Comparison of ENCODE assay signal across 8 cellular contexts in the genomic region with DNA sequence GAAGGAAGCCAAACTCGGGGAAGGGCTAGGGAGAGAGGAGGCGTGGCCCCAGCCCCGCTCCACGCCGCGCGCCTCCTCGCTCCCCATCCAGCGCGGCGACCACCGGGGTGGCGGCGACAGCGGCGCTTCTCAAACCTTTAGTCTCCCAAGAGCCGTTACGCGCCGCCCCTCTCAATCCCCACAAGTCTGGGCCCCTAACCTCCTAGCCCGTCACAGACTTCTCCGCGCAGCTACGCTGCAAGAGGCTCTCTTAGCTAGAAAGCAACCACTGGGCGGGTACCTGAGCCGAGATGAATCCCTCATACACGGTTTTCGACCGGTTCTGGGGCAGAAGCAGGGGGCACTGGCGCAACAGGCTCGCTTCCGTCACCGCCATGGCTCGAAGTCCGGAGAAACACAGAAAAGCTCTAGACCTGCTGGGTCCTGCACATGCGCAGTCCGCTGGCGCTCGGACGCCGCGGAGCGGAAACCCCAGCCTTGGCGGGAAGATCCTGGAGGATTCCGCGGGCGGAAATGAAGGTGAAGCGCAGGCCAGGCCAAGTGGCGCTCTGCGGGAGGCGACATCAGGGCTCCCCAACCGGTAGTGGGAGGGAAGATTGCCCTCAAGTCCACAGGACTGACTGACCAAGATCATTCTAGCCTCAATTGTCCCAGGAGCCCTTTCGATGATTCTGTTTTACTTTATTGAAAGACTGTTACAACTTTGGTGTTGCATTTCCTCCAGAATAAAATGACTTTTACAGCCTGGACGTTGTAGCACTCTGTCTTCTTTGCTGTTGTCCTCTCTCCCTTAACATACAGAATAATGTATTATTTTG. TPM values are rescaled to one million over a fixed set of nuclear protein-coding genes. Genes with fewer than 3 reads are reported as not detected.
DNase-seq lines count a peak whose midpoint lies in the region; ATAC-seq, FAIRE-seq and TF ChIP-seq lines count a peak whose summit lies in the region.

A gene (minus strand): TSS at position 388 of the 818 bp plus-strand sequence. CDS start 12 bp downstream, at position 376.

- FAIRE-seq in H54 (lab: Jason Lieb, UNC), result peak; percentile 95

- H3K4me3 ChIP-seq in fibroblast of the aortic adventitia (ENCODE audit: low read depth, low read length), result peak within 1 kb of the TSS; percentile 90

- TF ChIP-seq CTCF in fibroblast of the aortic adventitia (IDR thresholded peaks at IDR 0.05; ENCODE audit: insufficient read depth, low read length), result peak; percentile 3

- peak; percentile 91 for DNase-seq in ELR (ENCODE audit: low read depth)
- peak; percentile 88 for DNase-seq in H54 (ENCODE audit: insufficient read length, low spot score)
- peak; percentile 92 for DNase-seq in LoVo (ENCODE audit: low spot score)
- peak; percentile 46 for DNase-seq in activated T-helper 9 cell treated with anti-CD3 and anti-CD28 coated beads, Interleukin-2, amount 50 U/mL, for 16 hours (ENCODE audit: low read depth)
- peak; percentile 86 for DNase-seq in fibroblast of the aortic adventitia (ENCODE audit: low read depth)
- peak; percentile 88 for DNase-seq in natural killer cell treated with Interleukin-12 subunit alpha and Interleukin-12 subunit beta and Interleukin-15 and Interleukin-18, amount 100 ng/mL, for 72 hours (ENCODE audit: low spot score)
- DNase-seq in stimulated activated naive CD4-positive, alpha-beta T cell treated with Interleukin-2 at 50 U/mL for 16 hours (lab: John Stamatoyannopoulos, UW), result peak; percentile 60

- no peaks in the 10 kb centered on the region for H3K36me3 Mint-ChIP-seq in natural killer cell treated with Interleukin-12 subunit alpha and Interleukin-12 subunit beta and Interleukin-15 and Interleukin-18, amount 100 ng/mL, for 72 hours

- peaks cover 7 to 8% of the 10 kb centered on the region in 2 donors for H3K27me3 Mint-ChIP-seq in natural killer cell treated with Interleukin-12 subunit alpha and Interleukin-12 subunit beta and Interleukin-15 and Interleukin-18, amount 100 ng/mL, for 72 hours

- peak; percentile 80 for TF ChIP-seq POLR2A in H54 (IDR thresholded peaks at IDR 0.05; ENCODE audit: low read depth, low read length)
- peak; percentile 93 for TF ChIP-seq POLR2A in Raji (IDR thresholded peaks at IDR 0.05; ENCODE audit: insufficient read depth, low read depth, low read length)

- no peaks in the 10 kb centered on the region for H3K9me3 Mint-ChIP-seq in natural killer cell treated with Interleukin-12 subunit alpha and Interleukin-12 subunit beta and Interleukin-15 and Interleukin-18, amount 100 ng/mL, for 72 hours

- peaks cover 23 to 34% of the 10 kb centered on the region in 2 donors for H3K4me1 Mint-ChIP-seq in natural killer cell treated with Interleukin-12 subunit alpha and Interleukin-12 subunit beta and Interleukin-15 and Interleukin-18, amount 100 ng/mL, for 72 hours (ENCODE audit: low read depth in 2 of 2)

- H3K4me3 Mint-ChIP-seq in natural killer cell treated with Interleukin-12 subunit alpha and Interleukin-12 subunit beta and Interleukin-15 and Interleukin-18, amount 100 ng/mL, for 72 hours, result peak within 1 kb of the TSS; percentile 93

- ATAC-seq in natural killer cell treated with Interleukin-12 subunit alpha and Interleukin-12 subunit beta and Interleukin-15 and Interleukin-18, amount 100 ng/mL, for 72 hours, result peak; percentile 90 to 92

- H3K27ac Mint-ChIP-seq in natural killer cell treated with Interleukin-12 subunit alpha and Interleukin-12 subunit beta and Interleukin-15 and Interleukin-18, amount 100 ng/mL, for 72 hours, result peak within 1 kb of the TSS; percentile 90 to 92

RNA-seq across cellular contexts. Expression of the gene that starts here (rescaled TPM):
- total RNA-seq in fibroblast of the aortic adventitia (ENCODE audit: low replicate concordance), result 9.2 and 29.6 TPM in 2 replicates
- 10 to 100 TPM; 17.6 to 28.0 TPM for total RNA-seq in natural killer cell treated with Interleukin-12 subunit alpha and Interleukin-12 subunit beta and Interleukin-15 and Interleukin-18, amount 100 ng/mL, for 72 hours

Comparison
In these comparisons a context has a peak if more than half of its experiments do, and no peak if none do; other contexts are left out.
1. Peak in every context shown above with its lines: DNase-seq, ATAC-seq and H3K4me3 ChIP-seq.